19 cellular contexts compared by ENCODE assay signal in the genomic region with DNA sequence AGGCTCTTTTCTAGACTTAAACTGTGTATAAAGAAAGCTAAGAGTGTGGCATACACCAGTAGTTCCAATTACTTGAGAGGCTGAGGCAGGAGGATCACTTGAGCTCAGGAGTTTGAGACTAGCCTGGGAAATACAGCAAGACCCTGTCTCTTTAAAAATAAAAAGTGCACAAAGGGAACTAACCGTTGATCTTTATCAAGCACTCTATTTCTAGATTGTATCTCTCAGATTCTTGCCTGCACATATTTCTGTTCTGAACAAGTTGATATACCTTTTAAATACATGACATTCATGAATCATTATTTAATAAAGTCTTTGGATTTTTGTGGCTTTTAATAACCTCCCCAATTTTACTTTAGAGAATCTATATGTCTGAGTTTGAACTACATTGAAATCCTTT. TPM values are rescaled to one million over a fixed set of nuclear protein-coding genes. Genes with fewer than 3 reads are reported as not detected.
A peak's percentile ranks its signal among the peaks of the same experiment; 100 is the strongest.
DNase-seq lines count a peak whose midpoint lies in the region; ATAC-seq, FAIRE-seq and TF ChIP-seq lines count a peak whose summit lies in the region.
"Had no signal": no experiment of that assay in that cellular context is flagged by ENCODE, and none has a peak within 500 bp of the region (broad histone marks: within the 10 kb centered on the region; RNA-seq: fewer than 3 reads in every experiment).

No MANE protein-coding gene starts in this region.

- H3K36me3 Mint-ChIP-seq in T-helper 17 cell (ENCODE audit: low read depth) = no peaks in the 10 kb centered on the region

- CTCF ChIA-PET in A549 (lab: Yijun Ruan, JAX) = interaction anchor here (1.6 kb wide), 1 partner anchor 148 kb away, joined by 7 read pairs; a partner anchor contains a TSS

- no peak for TF ChIP-seq RAD21 in A549 (conservative IDR thresholded peaks at IDR 0.05 in 1 of 2, IDR thresholded peaks at IDR 0.05 in 1 of 2)

- no peak for DNase-seq in A549 (ENCODE audit: low read depth in 1 of 2, low spot score in 1 of 2)
- DNase-seq in T-helper 17 cell = no peak
- no peak for DNase-seq in thyroid gland
- no peak for DNase-seq in hypothalamus (lab: John Stamatoyannopoulos, UW)
- no peak for DNase-seq in WERI-Rb-1
- DNase-seq in left lobe of liver (ENCODE audit: low spot score) = no peak
- DNase-seq: Calu3; CD8-positive, alpha-beta T cell; DMS79 treated with DMSO at 0.1 percent for 48 hours; HCEC 1CT had no signal

- no peaks in the 10 kb centered on the region for H3K27me3 Mint-ChIP-seq in T-helper 17 cell

- no peaks in the 10 kb centered on the region for H3K4me1 ChIP-seq in A549
- H3K4me1 ChIP-seq in Loucy (ENCODE audit: insufficient read depth, low read length, poor library complexity, severe bottlenecking) = peaks cover 33% of the 10 kb centered on the region
- H3K4me1 ChIP-seq in thyroid gland = peaks cover 12 to 16% of the 10 kb centered on the region in 2 donors
- H3K4me1 ChIP-seq: BLaER1 had no signal

- ATAC-seq in A549 (no peak), T-helper 17 cell (no peak), left lobe of liver (no peak)
- ATAC-seq: CD8-positive, alpha-beta T cell; GM23338 had no signal

- peaks cover 8% of the 10 kb centered on the region; the same call in 1 of the 2 replicates for H3F3A ChIP-seq in Loucy (ENCODE audit: low read depth)

- no peaks in the 10 kb centered on the region for H3K79me2 ChIP-seq in Loucy (ENCODE audit: insufficient read depth, low read length)

- no peaks in the 10 kb centered on the region for H3K27me3 ChIP-seq in Loucy (ENCODE audit: insufficient read depth, low read length, poor library complexity, severe bottlenecking)
- no peaks in the 10 kb centered on the region for H3K27me3 ChIP-seq in thyroid gland
- H3K27me3 ChIP-seq in WERI-Rb-1 (ENCODE audit: insufficient read depth, low read depth, severe bottlenecking) = no peaks in the 10 kb centered on the region
- H3K27me3 ChIP-seq: BLaER1 had no signal

- H2AFZ ChIP-seq in Loucy (ENCODE audit: low read length) = no peak overlapping the region
- H2AFZ ChIP-seq: GM23338 had no signal

- no peak overlapping the region for H3K4me3 Mint-ChIP-seq in T-helper 17 cell
- H3K4me3 Mint-ChIP-seq: CD14-positive monocyte; CD8-positive, alpha-beta T cell; GM23338 had no signal

- TF ChIP-seq CTCF in A549 (IDR thresholded peaks at IDR 0.05) = no peak
- no peak for TF ChIP-seq CTCF in Loucy (conservative IDR thresholded peaks at IDR 0.05; ENCODE audit: low read length)
- TF ChIP-seq CTCF in thyroid gland (IDR thresholded peaks at IDR 0.05) = no peak
- TF ChIP-seq CTCF in WERI-Rb-1 (IDR thresholded peaks at IDR 0.05; ENCODE audit: low read depth, low read length) = no peak

- H3K4me1 Mint-ChIP-seq in T-helper 17 cell = no peaks in the 10 kb centered on the region
- H3K4me1 Mint-ChIP-seq: CD14-positive monocyte, GM23338 had no signal

- H3K4me3 ChIP-seq in A549 (no peak overlapping the region), Loucy (ENCODE audit: low read length, poor library complexity, severe bottlenecking) (no peak overlapping the region), thyroid gland (replicated peaks in 1 of 3) (no peak overlapping the region), WERI-Rb-1 (ENCODE audit: low read depth, low read length) (no peak overlapping the region)
- H3K4me3 ChIP-seq: BLaER1, GM23338 had no signal

- H3K9me2 ChIP-seq in Loucy (replicated peaks; ENCODE audit: low read depth, low read length) = no peaks in the 10 kb centered on the region

- H4K20me1 ChIP-seq in Loucy (ENCODE audit: insufficient read depth, low read length, poor library complexity, severe bottlenecking) = no peaks in the 10 kb centered on the region
- H4K20me1 ChIP-seq: BLaER1 had no signal

- no peak overlapping the region for H3K4me2 ChIP-seq in A549
- H3K4me2 ChIP-seq in Loucy (ENCODE audit: low read depth, low read length, poor library complexity, severe bottlenecking) = peak overlapping the region; percentile 48
- H3K4me2 ChIP-seq: BLaER1, GM23338 had no signal

- WGBS in A549 (ENCODE audit: missing lambda C conversion rate) = 28% methylated on average over 1 of the region's 1 CpG
- WGBS in thyroid gland, 2 donors = 15 to 30% methylated on average over 1 of the region's 1 CpG

- no peak overlapping the region for H3K27ac ChIP-seq in A549
- H3K27ac ChIP-seq in thyroid gland = peak overlapping the region; percentile 70 to 95 (median 80)
- no peak overlapping the region for H3K27ac ChIP-seq in WERI-Rb-1
- H3K27ac ChIP-seq: 22Rv1, BLaER1, HL-60 had no signal

- peak; percentile 54 for FAIRE-seq in A549 (lab: Jason Lieb, UNC)
- FAIRE-seq: GM12892, GM18507, H54 had no signal

- no peak overlapping the region for H3K9ac ChIP-seq in Loucy (ENCODE audit: low read depth, low read length, poor library complexity, severe bottlenecking)
- H3K9ac ChIP-seq: BLaER1 had no signal

- intact Hi-C loops in thyroid gland (cut with DNase I) = no loop called here

- H3K9me3 ChIP-seq in A549 = no peaks in the 10 kb centered on the region
- no peaks in the 10 kb centered on the region for H3K9me3 ChIP-seq in Loucy (ENCODE audit: insufficient read depth, low read depth, low read length)
- H3K9me3 ChIP-seq in T-helper 17 cell (ENCODE audit: control insufficient read depth, low read length, poor library complexity, severe bottlenecking) = no peaks in the 10 kb centered on the region
- H3K9me3 ChIP-seq in thyroid gland = no peaks in the 10 kb centered on the region
- H3K9me3 ChIP-seq in WERI-Rb-1 (ENCODE audit: severe bottlenecking) = no peaks in the 10 kb centered on the region
- H3K9me3 ChIP-seq: BLaER1 had no signal

- no peak for TF ChIP-seq POLR2A in A549 (IDR thresholded peaks at IDR 0.05; ENCODE audit: low read length)
- no peak for TF ChIP-seq POLR2A in thyroid gland (IDR thresholded peaks at IDR 0.05)

- POLR2A ChIA-PET in A549 (lab: Yijun Ruan, JAX) = no interaction called here

- peak overlapping the region; percentile 37 for H3K27ac Mint-ChIP-seq in T-helper 17 cell
- H3K27ac Mint-ChIP-seq: CD14-positive monocyte; CD8-positive, alpha-beta T cell; GM23338 had no signal

- TF ChIP-seq EP300 in A549 (IDR thresholded peaks at IDR 0.05) = no peak

- peaks cover 40% of the 10 kb centered on the region; the same call in 1 of the 2 replicates for H3K36me3 ChIP-seq in Loucy (ENCODE audit: insufficient read depth, low read length)
- peaks cover 12 to 18% of the 10 kb centered on the region in 2 donors for H3K36me3 ChIP-seq in thyroid gland
- peaks cover 23% of the 10 kb centered on the region for H3K36me3 ChIP-seq in WERI-Rb-1

TF ChIP-seq in A549, 52 proteins besides CTCF, POLR2A, EP300 and RAD21:
- TF ChIP-seq MYC (IDR thresholded peaks at IDR 0.05; ENCODE audit: borderline replicate concordance, low read length) = no peak
- no peak for TF ChIP-seq MAZ (IDR thresholded peaks at IDR 0.05; ENCODE audit: borderline replicate concordance, low read depth, low read length)
- TF ChIP-seq RNF2 (IDR thresholded peaks at IDR 0.05; ENCODE audit: borderline replicate concordance, low read depth) = no peak
- TF ChIP-seq GATA3 (IDR thresholded peaks at IDR 0.05; ENCODE audit: borderline replicate concordance) = no peak
- no peak for TF ChIP-seq NFE2L2 (conservative IDR thresholded peaks at IDR 0.05; ENCODE audit: low read length)
- TF ChIP-seq, protein P1, sequence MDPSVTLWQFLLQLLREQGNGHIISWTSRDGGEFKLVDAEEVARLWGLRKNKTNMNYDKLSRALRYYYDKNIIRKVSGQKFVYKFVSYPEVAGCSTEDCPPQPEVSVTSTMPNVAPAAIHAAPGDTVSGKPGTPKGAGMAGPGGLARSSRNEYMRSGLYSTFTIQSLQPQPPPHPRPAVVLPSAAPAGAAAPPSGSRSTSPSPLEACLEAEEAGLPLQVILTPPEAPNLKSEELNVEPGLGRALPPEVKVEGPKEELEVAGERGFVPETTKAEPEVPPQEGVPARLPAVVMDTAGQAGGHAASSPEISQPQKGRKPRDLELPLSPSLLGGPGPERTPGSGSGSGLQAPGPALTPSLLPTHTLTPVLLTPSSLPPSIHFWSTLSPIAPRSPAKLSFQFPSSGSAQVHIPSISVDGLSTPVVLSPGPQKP (IDR thresholded peaks at IDR 0.05; ENCODE audit: low read depth, low read length) = no peak
- no peak for TF ChIP-seq MAFK (IDR thresholded peaks at IDR 0.05; ENCODE audit: partially characterized antibody)
- TF ChIP-seq ZFP36 (IDR thresholded peaks at IDR 0.05; ENCODE audit: borderline replicate concordance, partially characterized antibody) = no peak
- TF ChIP-seq TP53 (CRISPR knock-in tag; IDR thresholded peaks at IDR 0.05) = no peak
- TF ChIP-seq, protein P2, sequence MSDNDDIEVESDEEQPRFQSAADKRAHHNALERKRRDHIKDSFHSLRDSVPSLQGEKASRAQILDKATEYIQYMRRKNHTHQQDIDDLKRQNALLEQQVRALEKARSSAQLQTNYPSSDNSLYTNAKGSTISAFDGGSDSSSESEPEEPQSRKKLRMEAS (IDR thresholded peaks at IDR 0.05) = no peak
- no peak for TF ChIP-seq ESRRA (IDR thresholded peaks at IDR 0.05; ENCODE audit: borderline replicate concordance, low read length)
- no peak for TF ChIP-seq KDM1A (IDR thresholded peaks at IDR 0.05; ENCODE audit: low read depth)
- no peak for TF ChIP-seq EHF (CRISPR knock-in tag; IDR thresholded peaks at IDR 0.05)

RNA-seq across cellular contexts. Expression of a gene that starts 47.2 kb away (rescaled TPM):
- polyA plus RNA-seq in A549 (2011; rRNA removed) = 25.9 and 30.1 TPM in 2 replicates
- 5.9 and 6.5 TPM in 2 replicates for polyA plus RNA-seq in A549 (2012; cell fraction: cytosol; rRNA removed)
- polyA plus RNA-seq in A549 (2012; cell fraction: nucleus; rRNA removed) = 10.1 and 14.5 TPM in 2 replicates
- polyA plus RNA-seq in A549 (2017; fragmentation: RNase III; extraction: RNeasy Plus Mini Kit Qiagen cat#74134 plus additional on column Dnase treatment) = 28.6 to 35.0 TPM (median 33.4 TPM) in 3 replicates
- 48.0 and 52.9 TPM in 2 replicates for polyA minus RNA-seq in A549 (2011; rRNA and poly(A)+ RNA removed)
- total RNA-seq in T-helper 17 cell = 10 to 100 TPM; 37.9 to 48.0 TPM
- 10 to 100 TPM; 30.2 to 56.2 (median 42.5) TPM for total RNA-seq in thyroid gland
- 15.5 TPM for total RNA-seq in left lobe of liver

Comparison
In these comparisons a context has a peak if more than half of its experiments do, and no peak if none do; other contexts are left out.
1. H3K27ac ChIP-seq: peak in thyroid gland (3 of 3); none in A549 (0 of 2) and WERI-Rb-1 (single experiment).